In genomic region chr10:24417053-24417452, GRCh38 we compare ENCODE assay signal across 16 cellular contexts.
DNase-seq lines count a peak whose midpoint lies in the region; ATAC-seq and TF ChIP-seq lines count a peak whose summit lies in the region.
"Had no signal": no experiment of that assay in that cellular context is flagged by ENCODE, and none has a peak within 500 bp of the region (broad histone marks: within the 10 kb centered on the region; RNA-seq: fewer than 3 reads in every experiment).

No MANE protein-coding gene starts in this region.

- H2BK5ac ChIP-seq in IMR-90 (ENCODE audit: low read depth, low read length, poor library complexity, severe bottlenecking) = no peak overlapping the region

- H2AK5ac ChIP-seq in IMR-90 (ENCODE audit: low read depth, low read length) = no peak overlapping the region

- H3K4me3 ChIP-seq in IMR-90 (ENCODE audit: insufficient read depth, low read depth, low read length) = no peak overlapping the region
- no peak overlapping the region for H3K4me3 ChIP-seq in fibroblast of pulmonary artery (replicated peaks; ENCODE audit: low read depth, low read length)
- H3K4me3 ChIP-seq in testis = no peak overlapping the region
- H3K4me3 ChIP-seq: GM23338, K562, PC-9 had no signal

- H3K4ac ChIP-seq in IMR-90 (ENCODE audit: low read depth, low read length) = no peak overlapping the region

- H3K4me2 ChIP-seq in IMR-90 (ENCODE audit: low read depth, low read length) = no peak overlapping the region
- H3K4me2 ChIP-seq: GM23338, PC-9 had no signal

- H3K36me3 ChIP-seq in IMR-90 (ENCODE audit: control insufficient read depth, insufficient read depth, low read length) (no peaks in the 10 kb centered on the region), testis (ENCODE audit: low read depth, missing control alignments) (no peaks in the 10 kb centered on the region)

- no peaks in the 10 kb centered on the region for H3K9me3 Mint-ChIP-seq in T-cell
- H3K9me3 Mint-ChIP-seq in activated naive CD8-positive, alpha-beta T cell treated with anti-CD3 and anti-CD28 coated beads for 36 hours = peaks cover 2% of the 10 kb centered on the region
- H3K9me3 Mint-ChIP-seq: CD8-positive, alpha-beta T cell had no signal

- H3K4me3 Mint-ChIP-seq in T-cell = no peak overlapping the region
- no peak overlapping the region for H3K4me3 Mint-ChIP-seq in activated naive CD8-positive, alpha-beta T cell treated with anti-CD3 and anti-CD28 coated beads for 36 hours
- H3K4me3 Mint-ChIP-seq: CD8-positive, alpha-beta T cell; GM23338 had no signal

- intact Hi-C loops in IMR-90 (cut with micrococcal nuclease) = no loop called here
- intact Hi-C loops in testis (cut with DNase I; ENCODE audit: low total_unique reads) = no loop called here

- no peaks in the 10 kb centered on the region; the same call in 1 of the 2 replicates for H3K9me1 ChIP-seq in IMR-90 (ENCODE audit: insufficient read depth, low read length)

- peaks cover 8% of the 10 kb centered on the region; the same call in 1 of the 2 replicates for H3K4me1 ChIP-seq in IMR-90 (ENCODE audit: control insufficient read depth, insufficient read depth, low read length)
- peaks cover 25% of the 10 kb centered on the region for H3K4me1 ChIP-seq in testis

- H3K9ac ChIP-seq in IMR-90 (ENCODE audit: low read depth, low read length) = no peak overlapping the region

- no peak overlapping the region for H4K8ac ChIP-seq in IMR-90 (ENCODE audit: low read depth in 2 of 2, low read length in 2 of 2)

- no peaks in the 10 kb centered on the region; the same call in 1 of the 2 replicates for H3K9me3 ChIP-seq in IMR-90 (ENCODE audit: control insufficient read depth, insufficient read depth, low read length)
- H3K9me3 ChIP-seq in testis = no peaks in the 10 kb centered on the region

- no peak overlapping the region for H3K27ac Mint-ChIP-seq in T-cell
- no peak overlapping the region for H3K27ac Mint-ChIP-seq in activated naive CD8-positive, alpha-beta T cell treated with anti-CD3 and anti-CD28 coated beads for 36 hours
- H3K27ac Mint-ChIP-seq: CD8-positive, alpha-beta T cell; GM23338 had no signal

- no peaks in the 10 kb centered on the region for H4K20me1 ChIP-seq in IMR-90 (ENCODE audit: insufficient read depth, low read length)

- peak overlapping the region; percentile 11; the same call in 1 of the 2 replicates for H3K56ac ChIP-seq in IMR-90 (ENCODE audit: extremely low read depth, insufficient read depth, low read length)

- H3K4me1 Mint-ChIP-seq in T-cell = no peaks in the 10 kb centered on the region
- no peaks in the 10 kb centered on the region for H3K4me1 Mint-ChIP-seq in activated naive CD8-positive, alpha-beta T cell treated with anti-CD3 and anti-CD28 coated beads for 36 hours

- BruUV-seq in IMR-90 (replicated peaks; lab: Mats Ljungman, UMichigan) = no TSS peak

- ATAC-seq in IMR-90 (ENCODE audit: low read depth) (no peak), T-cell (replicated peaks in 1 of 4) (no peak)
- ATAC-seq: CD8-positive, alpha-beta T cell; GM23338; K562 had no signal

- H2BK20ac ChIP-seq in IMR-90 (ENCODE audit: low read depth, low read length) = no peak overlapping the region

- no peak overlapping the region for H4K91ac ChIP-seq in IMR-90 (ENCODE audit: insufficient read depth, low read depth, low read length)

- H3K36me3 Mint-ChIP-seq in T-cell = no peaks in the 10 kb centered on the region
- H3K36me3 Mint-ChIP-seq in activated naive CD8-positive, alpha-beta T cell treated with anti-CD3 and anti-CD28 coated beads for 36 hours = no peaks in the 10 kb centered on the region
- H3K36me3 Mint-ChIP-seq: CD8-positive, alpha-beta T cell had no signal

- no peak for DNase-seq in IMR-90
- DNase-seq in fibroblast of pulmonary artery (ENCODE audit: low read depth) = peak; percentile 20
- DNase-seq in occipital lobe (lab: John Stamatoyannopoulos, UW) = peak; percentile 42
- DNase-seq in testis = peak; percentile 42
- DNase-seq in NCI-H446 treated with DMSO at 0.1 percent for 48 hours (lab: John Stamatoyannopoulos, UW) = no peak
- DNase-seq in T-cell = no peak
- DNase-seq in activated naive CD8-positive, alpha-beta T cell treated with anti-CD3 and anti-CD28 coated beads for 36 hours = no peak
- DNase-seq: CD8-positive, alpha-beta T cell; NCI-H1048; NCI-H226; NCI-H748 treated with DMSO at 0.1 percent for 48 hours; PC-9; Right ventricle myocardium superior had no signal

- H3K27me3 Mint-ChIP-seq in T-cell = peaks cover 3 to 5% of the 10 kb centered on the region in 2 donors
- H3K27me3 Mint-ChIP-seq in activated naive CD8-positive, alpha-beta T cell treated with anti-CD3 and anti-CD28 coated beads for 36 hours = peaks cover 22% of the 10 kb centered on the region

- TF ChIP-seq CTCF in IMR-90 (conservative IDR thresholded peaks at IDR 0.05; ENCODE audit: low read depth, low read length) (no peak), fibroblast of pulmonary artery (IDR thresholded peaks at IDR 0.05; ENCODE audit: low read length, missing control alignments) (no peak), testis (IDR thresholded peaks at IDR 0.05) (no peak)

- 100% methylated on average over 1 of the region's 7 CpGs; no CpG with 5 or more reads in 1 of the 2 experiments for WGBS in IMR-90 (ENCODE audit: extremely low coverage in 2 of 2, insufficient read length in 1 of 2), 2 experiments
- WGBS in testis, 2 donors = 43 to 54% methylated on average over 7 of the region's 7 CpGs

- H3K14ac ChIP-seq in IMR-90 (replicated peaks; ENCODE audit: low read depth, low read length) = no peak overlapping the region

- H2AK9ac ChIP-seq in IMR-90 (replicated peaks; ENCODE audit: low read depth, low read length, poor library complexity) = no peak overlapping the region

- no peak for TF ChIP-seq RAD21 in IMR-90 (IDR thresholded peaks at IDR 0.05; ENCODE audit: low read length)

- no peak overlapping the region for H2BK120ac ChIP-seq in IMR-90 (ENCODE audit: low read depth, low read length)

- H4K5ac ChIP-seq in IMR-90 (ENCODE audit: low read depth, low read length) = no peak overlapping the region

- POLR2A ChIA-PET in IMR-90 (lab: Charles Lee; ENCODE audit: unreplicated experiment) (no interaction called here), T-cell (lab: Charles Lee) (no interaction called here)

- H3K27ac ChIP-seq in IMR-90 (ENCODE audit: insufficient read depth, low read length) (no peak overlapping the region), testis (peak overlapping the region; percentile 67 to 69)
- H3K27ac ChIP-seq: HL-60, PC-9 had no signal

- no peak overlapping the region for H2BK15ac ChIP-seq in IMR-90 (ENCODE audit: low read depth, low read length)

- H3K18ac ChIP-seq in IMR-90 (ENCODE audit: low read depth, low read length) = no peak overlapping the region

- no peaks in the 10 kb centered on the region for H3K79me1 ChIP-seq in IMR-90 (ENCODE audit: low read depth in 1 of 2, low read length in 2 of 2)

- no peak overlapping the region for H2AFZ ChIP-seq in IMR-90 (replicated peaks; ENCODE audit: low read length, poor library complexity)
- H2AFZ ChIP-seq: GM23338, PC-9 had no signal

- H3K23ac ChIP-seq in IMR-90 (ENCODE audit: low read depth, low read length) = no peak overlapping the region

- dilution Hi-C loops in IMR-90 (cut with HindIII; ENCODE audit: low sequenced_read_pairs, unreplicated experiment) = no loop called here

- TF ChIP-seq POLR2A in IMR-90 (IDR thresholded peaks at IDR 0.05; ENCODE audit: low read depth, low read length) = no peak
- TF ChIP-seq POLR2A in testis (IDR thresholded peaks at IDR 0.05) = no peak

- H3K27me3 ChIP-seq in IMR-90 (ENCODE audit: control insufficient read depth, insufficient read depth, low read length) (peaks cover 7% of the 10 kb centered on the region), testis (no peaks in the 10 kb centered on the region)

- CTCF ChIA-PET in IMR-90 (lab: Yijun Ruan, JAX) = interaction anchor here (0.6 to 1.5 kb wide), 7 partner anchors 10 to 168 kb away, joined by 3 to 5 read pairs (median 3); no protein-coding TSS in a partner anchor
- CTCF ChIA-PET in T-cell (lab: Charles Lee) = interaction anchor here in 1 of 2 donors (0.5 to 0.6 kb wide), 2 partner anchors 124 to 613 kb away, joined by 3 to 5 read pairs; no protein-coding TSS in a partner anchor

- in situ Hi-C loops in IMR-90 (cut with MboI; ENCODE audit: low sequenced_read_pairs) = no loop called here

TF ChIP-seq in IMR-90, 13 proteins besides CTCF, POLR2A, EP300 and RAD21:
- TF ChIP-seq FOS (IDR thresholded peaks at IDR 0.05; ENCODE audit: low read depth, low read length) (no peak), MAFK (IDR thresholded peaks at IDR 0.05; ENCODE audit: low read depth, low read length) (no peak)

Comparison
In these comparisons a context has a peak if more than half of its experiments do, and no peak if none do; other contexts are left out.
1. DNase-seq: peak in fibroblast of pulmonary artery (single experiment), occipital lobe (single experiment) and testis (single experiment); none in IMR-90 (single experiment), NCI-H446 treated with DMSO at 0.1 percent for 48 hours (single experiment), T-cell (0 of 34) and activated naive CD8-positive, alpha-beta T cell treated with anti-CD3 and anti-CD28 coated beads for 36 hours (single experiment).